Comparison of ENCODE assay signal across 25 cellular contexts in the genomic region with DNA sequence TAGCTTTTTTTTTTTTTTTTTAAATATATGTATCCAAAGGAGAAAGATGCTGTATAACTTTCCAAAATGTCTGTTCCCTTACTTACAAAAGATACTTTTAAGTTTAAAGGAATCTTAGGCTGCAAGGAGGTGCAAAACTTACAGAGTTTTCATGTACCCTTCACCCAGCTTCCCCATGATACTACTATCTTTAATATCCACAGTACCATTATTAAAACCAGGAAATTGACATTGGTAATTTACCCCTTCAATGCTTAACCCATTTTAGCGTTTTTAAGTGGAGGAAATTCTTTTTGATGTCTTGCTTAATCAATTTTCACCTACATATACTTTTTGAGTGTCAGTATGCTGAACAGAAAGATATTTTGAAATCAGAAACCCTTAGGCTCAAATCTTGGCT.
"Had no signal": no experiment of that assay in that cellular context is flagged by ENCODE, and none has a peak within 500 bp of the region (broad histone marks: within the 10 kb centered on the region; RNA-seq: fewer than 3 reads in every experiment).

No MANE protein-coding gene starts in this region.

- H3K27ac ChIP-seq: skin epidermis, testis, thyroid gland had no signal

- H3K4me3 ChIP-seq: lower lobe of right lung, ovary, right atrium auricular region, right lobe of liver, skin epidermis, stomach, testis, thyroid gland, transverse colon, upper lobe of left lung, vagina had no signal

- DNase-seq: hypothalamus; immature natural killer cell; lower lobe of right lung; mammary epithelial cell; mesenchymal stem cell; naive B cell; natural killer cell; ovary; right lobe of liver; stimulated activated CD4-positive, alpha-beta T cell treated with anti-CD3 and anti-CD28 coated beads, Interleukin-12 subunit alpha, Interleukin-12 subunit beta, amount 100 ng/mL, for 4 hours; stimulated activated CD4-positive, alpha-beta T cell treated with anti-CD3 and anti-CD28 coated beads, Interleukin-15, amount 100 ng/mL, for 24 hours; stimulated activated CD4-positive, alpha-beta T cell treated with anti-CD3 and anti-CD28 coated beads, Interleukin-2, amount 100 ng/mL, for 24 hours; stimulated activated CD4-positive, alpha-beta T cell treated with anti-CD3 and anti-CD28 coated beads, Interleukin-4, amount 100 ng/mL, for 1 hour; stimulated activated naive B cell treated with anti-CD40 and anti-IgM and Interleukin-4, amounts not matched to agents 10 μg/mL and 1 μg/mL and 100 μg/mL, for 72 hours; stimulated activated naive CD8-positive, alpha-beta T cell treated with anti-CD3 and anti-CD28 coated beads, Interleukin-15, Interleukin-2, amounts not matched to agents 100 U/mL and 50 U/mL, for 24 hours; stomach; testis; thyroid gland; transverse colon; upper lobe of left lung had no signal

- H3K27me3 ChIP-seq: ovary, right atrium auricular region, right lobe of liver, stomach, testis, thyroid gland, transverse colon, upper lobe of left lung, vagina had no signal

- H3K4me3 Mint-ChIP-seq: immature natural killer cell; natural killer cell; stimulated activated naive B cell treated with anti-CD40 and anti-IgM and Interleukin-4, amounts not matched to agents 10 μg/mL and 1 μg/mL and 100 μg/mL, for 72 hours had no signal

- H3K9me3 Mint-ChIP-seq: immature natural killer cell had no signal

- ATAC-seq: left lobe of liver; natural killer cell; right lobe of liver; stimulated activated naive B cell treated with anti-CD40 and anti-IgM and Interleukin-4, amounts not matched to agents 10 μg/mL and 1 μg/mL and 100 μg/mL, for 72 hours; stimulated activated naive CD8-positive, alpha-beta T cell treated with anti-CD3 and anti-CD28 coated beads, Interleukin-15, Interleukin-2, amounts not matched to agents 100 U/mL and 50 U/mL, for 24 hours had no signal

- H3K27ac Mint-ChIP-seq: immature natural killer cell; natural killer cell; progenitor cell of endocrine pancreas; stimulated activated naive B cell treated with anti-CD40 and anti-IgM and Interleukin-4, amounts not matched to agents 10 μg/mL and 1 μg/mL and 100 μg/mL, for 72 hours had no signal

- H3K36me3 Mint-ChIP-seq: immature natural killer cell; naive B cell; natural killer cell; stimulated activated naive B cell treated with anti-CD40 and anti-IgM and Interleukin-4, amounts not matched to agents 10 μg/mL and 1 μg/mL and 100 μg/mL, for 72 hours had no signal

- H3K36me3 ChIP-seq: lower lobe of right lung, ovary, right atrium auricular region, right lobe of liver, stomach, thyroid gland, transverse colon, upper lobe of left lung, vagina had no signal

- H3K4me1 ChIP-seq: thyroid gland had no signal

- H3K27me3 Mint-ChIP-seq: naive B cell, progenitor cell of endocrine pancreas had no signal

- H3K9me3 ChIP-seq: lower lobe of right lung, ovary, right atrium auricular region, right lobe of liver, stomach, testis, thyroid gland, transverse colon, upper lobe of left lung, vagina had no signal
